28 cellular contexts compared by ENCODE assay signal in genomic region chr9:15033316-15033715, GRCh38.
"Had no signal": no experiment of that assay in that cellular context is flagged by ENCODE, and none has a peak within 500 bp of the region (broad histone marks: within the 10 kb centered on the region; RNA-seq: fewer than 3 reads in every experiment).

No MANE protein-coding gene starts in this region.

- H3K4me3 ChIP-seq: ovary, psoas muscle, right lobe of liver, sigmoid colon, suprapubic skin, testis, tibial artery, upper lobe of left lung, uterus had no signal

- H3K4me1 Mint-ChIP-seq: natural killer cell; nephron; stimulated activated effector memory CD8-positive, alpha-beta T cell treated with anti-CD3 and anti-CD28 coated beads, Interleukin-12 subunit alpha, Interleukin-12 subunit beta, amount 100 ng/mL, for 72 hours; stimulated activated naive CD8-positive, alpha-beta T cell treated with anti-CD3 and anti-CD28 coated beads, Interleukin-15, amount 100 ng/mL, for 72 hours had no signal

- H3K9me3 ChIP-seq: ovary, psoas muscle, right lobe of liver, sigmoid colon, suprapubic skin, testis, tibial artery, upper lobe of left lung, uterus had no signal

- H3K36me3 Mint-ChIP-seq: natural killer cell; stimulated activated effector memory CD8-positive, alpha-beta T cell treated with anti-CD3 and anti-CD28 coated beads, Interleukin-12 subunit alpha, Interleukin-12 subunit beta, amount 100 ng/mL, for 72 hours had no signal

- H2AFZ ChIP-seq: parathyroid adenoma had no signal

- DNase-seq: naive thymus-derived CD4-positive, alpha-beta T cell; natural killer cell; occipital lobe; ovary; posterior cingulate gyrus; psoas muscle; right cardiac atrium; right lobe of liver; sigmoid colon; small intestine; stimulated activated CD4-positive, alpha-beta T cell treated with anti-CD3 and anti-CD28 coated beads, Interleukin-15, amount 100 ng/mL, for 24 hours; stimulated activated CD4-positive, alpha-beta T cell treated with anti-CD3 and anti-CD28 coated beads, Interleukin-2, amount 100 ng/mL, for 24 hours; stimulated activated CD4-positive, alpha-beta T cell treated with anti-CD3 and anti-CD28 coated beads, Interleukin-2, amount 100 ng/mL, for 48 hours; stimulated activated CD4-positive, alpha-beta T cell treated with anti-CD3 and anti-CD28 coated beads, Interleukin-4, amount 100 ng/mL, for 24 hours; stimulated activated naive CD4-positive, alpha-beta T cell; stimulated activated naive CD8-positive, alpha-beta T cell treated with anti-CD3 and anti-CD28 coated beads, Interleukin-15, amount 100 ng/mL, for 72 hours; stimulated activated naive CD8-positive, alpha-beta T cell treated with anti-CD3 and anti-CD28 coated beads, Interleukin-15, Interleukin-2, amounts not matched to agents 100 U/mL and 50 U/mL, for 24 hours; substantia nigra; testis; tibial artery; trophoblast cell; upper lobe of left lung; uterus had no signal

- H3K36me3 ChIP-seq: ovary, right lobe of liver, sigmoid colon, suprapubic skin, tibial artery, upper lobe of left lung, uterus had no signal

- H3K27me3 ChIP-seq: ovary, right lobe of liver, sigmoid colon, suprapubic skin, testis, tibial artery, upper lobe of left lung, uterus had no signal

- H3K4me3 Mint-ChIP-seq: naive thymus-derived CD4-positive, alpha-beta T cell; natural killer cell; nephron; stimulated activated effector memory CD8-positive, alpha-beta T cell treated with anti-CD3 and anti-CD28 coated beads, Interleukin-12 subunit alpha, Interleukin-12 subunit beta, amount 100 ng/mL, for 72 hours; stimulated activated naive CD8-positive, alpha-beta T cell treated with anti-CD3 and anti-CD28 coated beads, Interleukin-15, amount 100 ng/mL, for 72 hours had no signal

- H3K27ac ChIP-seq: ovary, parathyroid adenoma, psoas muscle, right lobe of liver, sigmoid colon, suprapubic skin, testis, tibial artery, upper lobe of left lung, uterus had no signal

- H3K79me2 ChIP-seq: parathyroid adenoma had no signal

- H3K27ac Mint-ChIP-seq: naive thymus-derived CD4-positive, alpha-beta T cell; natural killer cell; nephron; progenitor cell of endocrine pancreas; stimulated activated effector memory CD8-positive, alpha-beta T cell treated with anti-CD3 and anti-CD28 coated beads, Interleukin-12 subunit alpha, Interleukin-12 subunit beta, amount 100 ng/mL, for 72 hours had no signal

- H3K9ac ChIP-seq: parathyroid adenoma had no signal

- ATAC-seq: naive thymus-derived CD4-positive, alpha-beta T cell; natural killer cell; psoas muscle; right cardiac atrium; right lobe of liver; stimulated activated effector memory CD8-positive, alpha-beta T cell treated with anti-CD3 and anti-CD28 coated beads, Interleukin-12 subunit alpha, Interleukin-12 subunit beta, amount 100 ng/mL, for 72 hours; stimulated activated naive CD8-positive, alpha-beta T cell treated with anti-CD3 and anti-CD28 coated beads, Interleukin-15, amount 100 ng/mL, for 72 hours; stimulated activated naive CD8-positive, alpha-beta T cell treated with anti-CD3 and anti-CD28 coated beads, Interleukin-15, Interleukin-2, amounts not matched to agents 100 U/mL and 50 U/mL, for 24 hours had no signal

- H3K4me1 ChIP-seq: parathyroid adenoma, psoas muscle, right lobe of liver, sigmoid colon, suprapubic skin, testis, tibial artery, upper lobe of left lung, uterus had no signal

- H3K27me3 Mint-ChIP-seq: progenitor cell of endocrine pancreas; stimulated activated naive CD8-positive, alpha-beta T cell treated with anti-CD3 and anti-CD28 coated beads, Interleukin-15, amount 100 ng/mL, for 72 hours had no signal
